8 cellular contexts compared by ENCODE assay signal in genomic region chr1:41726899-41727748, GRCh38.
DNase-seq lines count a peak whose midpoint lies in the region; ATAC-seq, FAIRE-seq and TF ChIP-seq lines count a peak whose summit lies in the region.

No MANE protein-coding gene starts in this region.

- H3K27ac ChIP-seq in HepG2 (ENCODE audit: extremely low read length, insufficient read depth, low read length), result no peak overlapping the region

- POLR2A ChIA-PET in activated CD4-positive, alpha-beta memory T cell treated with anti-CD3 and anti-CD28 coated beads for 36 hours (lab: Charles Lee), result interaction anchor here (1.0 to 4.0 kb wide), 4 partner anchors 12 to 64 kb away, joined by 3 to 18 read pairs (median 16); no protein-coding TSS in a partner anchor
- POLR2A ChIA-PET in HepG2 (lab: Yijun Ruan, JAX), result no interaction called here

- BruUV-seq in HepG2 (replicated peaks; lab: Mats Ljungman, UMichigan), result no TSS peak

- no peak overlapping the region for H3K4me2 ChIP-seq in HepG2 (ENCODE audit: low read depth, low read length)

- TF ChIP-seq POLR2A in GM18951 (IDR thresholded peaks at IDR 0.05; ENCODE audit: extremely low read depth, insufficient read depth, insufficient read length) (peak; percentile 43), HepG2 (IDR thresholded peaks at IDR 0.05; ENCODE audit: insufficient read depth in 1 of 2, low read depth in 2 of 2, low read length in 2 of 2) (no peak)

- 27% methylated on average over 20 of the region's 24 CpGs for WGBS in HepG2 (ENCODE audit: low lambda C conversion rate)

- ATAC-seq in HepG2 (peak; percentile 76), GM18519 (IDR thresholded peaks at IDR 0.05; ENCODE audit: low FRiP score, unreplicated experiment) (no peak)

- no peak overlapping the region for H3K4me3 ChIP-seq in HepG2 (replicated peaks in 1 of 3; ENCODE audit: insufficient read depth in 1 of 3, low read depth in 2 of 3, low read length in 3 of 3)

- peak overlapping the region; percentile 49 for H3K4me3 Mint-ChIP-seq in activated CD4-positive, alpha-beta memory T cell treated with anti-CD3 and anti-CD28 coated beads for 36 hours

- no peaks in the 10 kb centered on the region for H3K36me3 Mint-ChIP-seq in activated CD4-positive, alpha-beta memory T cell treated with anti-CD3 and anti-CD28 coated beads for 36 hours

- no peak for FAIRE-seq in HepG2 (lab: Jason Lieb, UNC)

- H3K27me3 ChIP-seq in HepG2 (ENCODE audit: control insufficient read depth in 1 of 2, insufficient read depth in 2 of 2, low read length in 2 of 2), result peaks cover 3 to 9% of the 10 kb centered on the region in 2 experiments; a peak in 3 of 5 replicates

- CTCF ChIA-PET in activated CD4-positive, alpha-beta memory T cell treated with anti-CD3 and anti-CD28 coated beads for 36 hours (lab: Charles Lee), result interaction anchor here (0.6 to 2.5 kb wide), 6 partner anchors 11 to 85 kb away, joined by 3 to 6 read pairs (median 3); no protein-coding TSS in a partner anchor
- CTCF ChIA-PET in HepG2 (lab: Yijun Ruan, JAX; ENCODE audit: low intra/inter-chr PET ratio, low total read pairs), result no interaction called here

- no peaks in the 10 kb centered on the region for H3K9me3 Mint-ChIP-seq in activated CD4-positive, alpha-beta memory T cell treated with anti-CD3 and anti-CD28 coated beads for 36 hours

- DNase-seq in Ammon's horn (ENCODE audit: low spot score), result peak; percentile 77
- DNase-seq in KBM-7, result peak; percentile 82
- DNase-seq in activated CD4-positive, alpha-beta memory T cell treated with anti-CD3 and anti-CD28 coated beads for 36 hours, result peak; percentile 62
- peak; percentile 6 for DNase-seq in HepG2 (ENCODE audit: low spot score)
- no peak for DNase-seq in NCI-H345 (lab: John Stamatoyannopoulos, UW)
- no peak for DNase-seq in amniotic stem cell (lab: John Stamatoyannopoulos, UW)

- H3K27ac Mint-ChIP-seq in activated CD4-positive, alpha-beta memory T cell treated with anti-CD3 and anti-CD28 coated beads for 36 hours, result peak overlapping the region; percentile 84

- no peak for TF ChIP-seq RAD21 in HepG2 (CRISPR knock-in tag; IDR thresholded peaks at IDR 0.05)

- intact Hi-C loops in activated CD4-positive, alpha-beta memory T cell treated with anti-CD3 and anti-CD28 coated beads for 36 hours (cut with micrococcal nuclease), result no loop called here
- intact Hi-C loops in HepG2 (cut with micrococcal nuclease; ENCODE audit: unreplicated experiment), result no loop called here

- H3K27me3 Mint-ChIP-seq in activated CD4-positive, alpha-beta memory T cell treated with anti-CD3 and anti-CD28 coated beads for 36 hours, result no peaks in the 10 kb centered on the region

- no peak for TF ChIP-seq EP300 in HepG2 (IDR thresholded peaks at IDR 0.05; ENCODE audit: low read depth in 2 of 2, low read length in 2 of 2)
- TF ChIP-seq EP300 in HepG2 (CRISPR knock-in tag; IDR thresholded peaks at IDR 0.05; ENCODE audit: borderline replicate concordance), result no peak

- H3K79me2 ChIP-seq in HepG2 (ENCODE audit: insufficient read depth, low read length), result no peaks in the 10 kb centered on the region

- H3K9ac ChIP-seq in HepG2 (ENCODE audit: insufficient read depth, low read depth, low read length), result no peak overlapping the region

- no peaks in the 10 kb centered on the region for H4K20me1 ChIP-seq in HepG2 (ENCODE audit: insufficient read depth, low read length)

- H3K4me1 ChIP-seq in HepG2 (ENCODE audit: insufficient read depth, low read length), result no peaks in the 10 kb centered on the region

- no peaks in the 10 kb centered on the region for H3K36me3 ChIP-seq in HepG2 (replicated peaks in 1 of 2; ENCODE audit: control insufficient read depth in 1 of 2, insufficient read depth in 2 of 2, low read length in 2 of 2)

- TF ChIP-seq CTCF in HepG2 (CRISPR knock-in tag; IDR thresholded peaks at IDR 0.05), result no peak

- in situ Hi-C loops in GM18951 (cut with MboI; ENCODE audit: low sequenced_read_pairs, unreplicated experiment) (no loop called here), KBM-7 (cut with MboI; ENCODE audit: low pct_unique_long_range_greater_than_20kb, low sequenced_read_pairs) (no loop called here), HepG2 (cut with HindIII; ENCODE audit: extremely low pct_ligation_motif_present, low pct_unique_long_range_greater_than_20kb) (no loop called here)

- no peaks in the 10 kb centered on the region for H3K9me3 ChIP-seq in HepG2 (ENCODE audit: low read length)

- no peak overlapping the region for H2AFZ ChIP-seq in HepG2 (ENCODE audit: low read length)

- peaks cover 43% of the 10 kb centered on the region for H3K4me1 Mint-ChIP-seq in activated CD4-positive, alpha-beta memory T cell treated with anti-CD3 and anti-CD28 coated beads for 36 hours (ENCODE audit: low read depth)

TF ChIP-seq in HepG2, 621 proteins besides CTCF, POLR2A, EP300 and RAD21 (continues in another document):
- TF ChIP-seq JUN (CRISPR knock-in tag; IDR thresholded peaks at IDR 0.05) (no peak), GMEB1 (CRISPR knock-in tag; IDR thresholded peaks at IDR 0.05; ENCODE audit: borderline replicate concordance) (no peak), ZFP36L2 (CRISPR knock-in tag; IDR thresholded peaks at IDR 0.05) (no peak), RXRB (CRISPR knock-in tag; IDR thresholded peaks at IDR 0.05; ENCODE audit: borderline replicate concordance) (no peak), ZNF646 (CRISPR knock-in tag; IDR thresholded peaks at IDR 0.05) (no peak)

Comparison
In these comparisons a context has a peak if more than half of its experiments do, and no peak if none do; other contexts are left out.
1. DNase-seq: peak in Ammon's horn (single experiment), KBM-7 (single experiment), activated CD4-positive, alpha-beta memory T cell treated with anti-CD3 and anti-CD28 coated beads for 36 hours (single experiment) and HepG2 (single experiment); none in NCI-H345 (single experiment) and amniotic stem cell (single experiment).